Comparison of ENCODE assay signal across 19 cellular contexts in genomic region chr11:47989779-47990178, GRCh38. TPM values are rescaled to one million over a fixed set of nuclear protein-coding genes. Genes with fewer than 3 reads are reported as not detected.
DNase-seq lines count a peak whose midpoint lies in the region; ATAC-seq, FAIRE-seq and TF ChIP-seq lines count a peak whose summit lies in the region.
"Had no signal": no experiment of that assay in that cellular context is flagged by ENCODE, and none has a peak within 500 bp of the region (broad histone marks: within the 10 kb centered on the region; RNA-seq: fewer than 3 reads in every experiment).

No MANE protein-coding gene starts in this region.

- no peak for ATAC-seq in CD8-positive, alpha-beta T cell
- ATAC-seq: sciatic nerve had no signal

- no peak for FAIRE-seq in D721Med (lab: Jason Lieb, UNC)
- FAIRE-seq: islet of Langerhans had no signal

- H3K4ac ChIP-seq in mesendoderm (ENCODE audit: low read depth, low read length), result no peak overlapping the region

- no peaks in the 10 kb centered on the region for H3K9me2 ChIP-seq in OCI-LY1 (ENCODE audit: low read depth, low read length)

- no peak overlapping the region for H2AK5ac ChIP-seq in mesendoderm (ENCODE audit: low read length)

- H3K9me3 ChIP-seq in CD8-positive, alpha-beta T cell (ENCODE audit: low read length), result no peaks in the 10 kb centered on the region
- H3K9me3 ChIP-seq in OCI-LY1 (ENCODE audit: low read length) (no peaks in the 10 kb centered on the region), prostate gland (no peaks in the 10 kb centered on the region)
- H3K9me3 ChIP-seq: heart right ventricle had no signal

- H3K23ac ChIP-seq in mesendoderm (ENCODE audit: low read length), result no peak overlapping the region

- peak overlapping the region; percentile 40; the same call in 1 of the 2 replicates for H3K9ac ChIP-seq in OCI-LY1 (ENCODE audit: low read length)
- no peak overlapping the region for H3K9ac ChIP-seq in mesendoderm (ENCODE audit: low read length)

- H3K27me3 ChIP-seq in CD8-positive, alpha-beta T cell (ENCODE audit: insufficient read depth, low read length), result no peaks in the 10 kb centered on the region
- H3K27me3 ChIP-seq in OCI-LY1 (ENCODE audit: insufficient read depth, low read length), result no peaks in the 10 kb centered on the region
- H3K27me3 ChIP-seq in prostate gland (replicated peaks; ENCODE audit: insufficient read depth), result no peaks in the 10 kb centered on the region
- H3K27me3 ChIP-seq in mesendoderm (ENCODE audit: insufficient read depth, low read length, poor library complexity), result no peaks in the 10 kb centered on the region
- H3K27me3 ChIP-seq: heart right ventricle had no signal

- H3K27ac Mint-ChIP-seq in CD8-positive, alpha-beta T cell, result peak overlapping the region; percentile 66
- peak overlapping the region; percentile 89 for H3K27ac Mint-ChIP-seq in dendritic cell treated with granulocyte-macrophage colony-stimulating factor and Interleukin-4, amounts not matched to agents 40 ng/mL and 50 ng/mL, for 4 days
- H3K27ac Mint-ChIP-seq: activated CD4-positive, alpha-beta memory T cell treated with anti-CD3 and anti-CD28 coated beads, Interleukin-2, amount 10 ng/mL, durations not matched to agents 7 days and 5 days; endodermal cell had no signal

- no peak overlapping the region for H4K5ac ChIP-seq in mesendoderm (ENCODE audit: low read length)

- no peaks in the 10 kb centered on the region for H4K20me1 ChIP-seq in OCI-LY1 (ENCODE audit: insufficient read depth, low read length)

- H3K4me1 ChIP-seq in CD8-positive, alpha-beta T cell (ENCODE audit: insufficient read depth, low read length), result peaks cover 20% of the 10 kb centered on the region
- H3K4me1 ChIP-seq in OCI-LY1 (ENCODE audit: insufficient read depth, low read length, severe bottlenecking) (peaks cover 92% of the 10 kb centered on the region), prostate gland (replicated peaks) (peaks cover 4% of the 10 kb centered on the region), mesendoderm (ENCODE audit: control insufficient read depth, low read depth, low read length) (peaks cover 11% of the 10 kb centered on the region)

- H3K27ac ChIP-seq in CD8-positive, alpha-beta T cell (ENCODE audit: low read depth, low read length), result no peak overlapping the region
- peak overlapping the region; percentile 88 for H3K27ac ChIP-seq in OCI-LY1 (ENCODE audit: low read depth, low read length, poor library complexity, severe bottlenecking)
- H3K27ac ChIP-seq in prostate gland, result peak overlapping the region; percentile 74 to 75
- no peak overlapping the region for H3K27ac ChIP-seq in mesendoderm (ENCODE audit: low read depth, low read length)

- H3K36me3 ChIP-seq in CD8-positive, alpha-beta T cell (ENCODE audit: insufficient read depth, low read length), result no peaks in the 10 kb centered on the region
- H3K36me3 ChIP-seq in OCI-LY1 (ENCODE audit: insufficient read depth, low read length) (peaks cover 25% of the 10 kb centered on the region), prostate gland (no peaks in the 10 kb centered on the region), mesendoderm (ENCODE audit: control insufficient read depth, insufficient read depth, low read length) (no peaks in the 10 kb centered on the region)
- H3K36me3 ChIP-seq: WERI-Rb-1 had no signal

- no peak overlapping the region for H3K4me3 ChIP-seq in CD8-positive, alpha-beta T cell (ENCODE audit: low read depth, low read length)
- peak overlapping the region; percentile 48 for H3K4me3 ChIP-seq in OCI-LY1 (ENCODE audit: low read depth, low read length, poor library complexity, severe bottlenecking)
- no peak overlapping the region for H3K4me3 ChIP-seq in prostate gland
- H3K4me3 ChIP-seq in mesendoderm (ENCODE audit: low read length), result no peak overlapping the region
- H3K4me3 ChIP-seq: heart right ventricle had no signal

- no peak overlapping the region for H2BK120ac ChIP-seq in mesendoderm (ENCODE audit: low read depth, low read length)

- no peak overlapping the region for H3K56ac ChIP-seq in mesendoderm (ENCODE audit: low read length)

- 47% methylated on average over 2 of the region's 2 CpGs for WGBS in prostate gland
- no CpG with 5 or more reads among the region's 2 CpGs for WGBS in mesendoderm (ENCODE audit: extremely low coverage, insufficient coverage, low lambda C conversion rate)

- no peak overlapping the region for H2BK5ac ChIP-seq in mesendoderm (ENCODE audit: low read length)

- peaks cover 55% of the 10 kb centered on the region for H3K4me1 Mint-ChIP-seq in CD8-positive, alpha-beta T cell (ENCODE audit: low read depth)
- peaks cover 72% of the 10 kb centered on the region for H3K4me1 Mint-ChIP-seq in dendritic cell treated with granulocyte-macrophage colony-stimulating factor and Interleukin-4, amounts not matched to agents 40 ng/mL and 50 ng/mL, for 4 days (ENCODE audit: low read depth)

- H3K79me2 ChIP-seq in OCI-LY1 (ENCODE audit: insufficient read depth, low read length) (peaks cover 98% of the 10 kb centered on the region), mesendoderm (ENCODE audit: control insufficient read depth, insufficient read depth, low read length) (peaks cover 10% of the 10 kb centered on the region)

- peak overlapping the region; percentile 56 for H3K4me2 ChIP-seq in OCI-LY1 (ENCODE audit: low read length)
- H3K4me2 ChIP-seq in mesendoderm (ENCODE audit: low read length), result no peak overlapping the region

- peaks cover 2% of the 10 kb centered on the region for H3K79me1 ChIP-seq in mesendoderm (ENCODE audit: low read length)

- no peaks in the 10 kb centered on the region for H3K9me3 Mint-ChIP-seq in CD8-positive, alpha-beta T cell
- no peaks in the 10 kb centered on the region for H3K9me3 Mint-ChIP-seq in dendritic cell treated with granulocyte-macrophage colony-stimulating factor and Interleukin-4, amounts not matched to agents 40 ng/mL and 50 ng/mL, for 4 days
- H3K9me3 Mint-ChIP-seq: activated CD4-positive, alpha-beta memory T cell treated with anti-CD3 and anti-CD28 coated beads, Interleukin-2, amount 10 ng/mL, durations not matched to agents 7 days and 5 days; endodermal cell had no signal

- intact Hi-C loops in CD8-positive, alpha-beta T cell (cut with DNase I, micrococcal nuclease), result no loop called here
- intact Hi-C loops in dendritic cell treated with granulocyte-macrophage colony-stimulating factor and Interleukin-4, amounts not matched to agents 40 ng/mL and 50 ng/mL, for 4 days (cut with micrococcal nuclease), result no loop called here
- intact Hi-C loops in prostate gland (cut with DNase I), result no loop called here

- no peaks in the 10 kb centered on the region for H3K27me3 Mint-ChIP-seq in CD8-positive, alpha-beta T cell (ENCODE audit: low read depth)
- no peaks in the 10 kb centered on the region for H3K27me3 Mint-ChIP-seq in dendritic cell treated with granulocyte-macrophage colony-stimulating factor and Interleukin-4, amounts not matched to agents 40 ng/mL and 50 ng/mL, for 4 days
- H3K27me3 Mint-ChIP-seq: activated CD4-positive, alpha-beta memory T cell treated with anti-CD3 and anti-CD28 coated beads, Interleukin-2, amount 10 ng/mL, durations not matched to agents 7 days and 5 days had no signal

- CTCF ChIA-PET in CD8-positive, alpha-beta T cell (lab: Charles Lee), result interaction anchor here (0.7 to 1.7 kb wide), 2 partner anchors 9 to 55 kb away, joined by 3 to 5 read pairs; no protein-coding TSS in a partner anchor

- POLR2A ChIA-PET in CD8-positive, alpha-beta T cell (lab: Charles Lee), result interaction anchor here (1.1 kb wide), 2 partner anchors 12 to 16 kb away, joined by 3 read pairs; no protein-coding TSS in a partner anchor

- no peak overlapping the region for H3K18ac ChIP-seq in mesendoderm (ENCODE audit: low read length)

- TF ChIP-seq CTCF in CD8-positive, alpha-beta T cell (IDR thresholded peaks at IDR 0.05), result no peak
- TF ChIP-seq CTCF in OCI-LY1 (IDR thresholded peaks at IDR 0.05; ENCODE audit: low read length) (no peak), prostate gland (IDR thresholded peaks at IDR 0.05) (no peak), D721Med (IDR thresholded peaks at IDR 0.05; ENCODE audit: insufficient read depth, missing control alignments) (no peak)

- H3F3A ChIP-seq in OCI-LY1 (ENCODE audit: insufficient read depth, low read length), result no peaks in the 10 kb centered on the region

- TF ChIP-seq POLR2A in prostate gland (IDR thresholded peaks at IDR 0.05), result no peak

- H2AFZ ChIP-seq in OCI-LY1 (ENCODE audit: low read length), result no peak overlapping the region

- H2BK15ac ChIP-seq in mesendoderm (replicated peaks; ENCODE audit: low read depth), result no peak overlapping the region

- no peak overlapping the region for H4K8ac ChIP-seq in mesendoderm (ENCODE audit: low read depth, low read length)

- H3K4me3 Mint-ChIP-seq in CD8-positive, alpha-beta T cell, result no peak overlapping the region
- H3K4me3 Mint-ChIP-seq in dendritic cell treated with granulocyte-macrophage colony-stimulating factor and Interleukin-4, amounts not matched to agents 40 ng/mL and 50 ng/mL, for 4 days, result no peak overlapping the region
- H3K4me3 Mint-ChIP-seq: activated CD4-positive, alpha-beta memory T cell treated with anti-CD3 and anti-CD28 coated beads, Interleukin-2, amount 10 ng/mL, durations not matched to agents 7 days and 5 days; endodermal cell had no signal

- no peak for DNase-seq in CD8-positive, alpha-beta T cell
- DNase-seq in prostate gland (ENCODE audit: low spot score) (no peak), D721Med (ENCODE audit: insufficient read length, low spot score) (no peak), NCI-H146 treated with DMSO at 0.1 percent for 48 hours (lab: John Stamatoyannopoulos, UW; ENCODE audit: unreplicated experiment) (no peak), mesendoderm (no peak)
- DNase-seq: activated CD4-positive, alpha-beta memory T cell treated with anti-CD3 and anti-CD28 coated beads, Interleukin-2, amount 10 ng/mL, durations not matched to agents 7 days and 5 days; activated T-cell treated with anti-CD3 and anti-CD28 coated beads, Interleukin-2, amount 50 U/mL, for 48 hours; AML-193; central memory CD4-positive, alpha-beta T cell; DMS 273 treated with DMSO at 0.1 percent for 48 hours; endodermal cell; heart right ventricle; NCI-H1436; occipital lobe; WERI-Rb-1 had no signal

- H3K36me3 Mint-ChIP-seq in CD8-positive, alpha-beta T cell, result no peaks in the 10 kb centered on the region
- peaks cover 40% of the 10 kb centered on the region for H3K36me3 Mint-ChIP-seq in dendritic cell treated with granulocyte-macrophage colony-stimulating factor and Interleukin-4, amounts not matched to agents 40 ng/mL and 50 ng/mL, for 4 days (ENCODE audit: low read depth)

RNA-seq across cellular contexts. Expression of gene PTPRJ, which starts 9.4 kb away (rescaled TPM):
- total RNA-seq in CD8-positive, alpha-beta T cell, result 10 to 100 TPM; 26.9 to 31.4 TPM
- 10 to 100 TPM; 24.9 to 48.0 TPM for total RNA-seq in prostate gland
- polyA plus RNA-seq in mesendoderm (2013, experiment 1 of 2), result 8.7 TPM
- polyA plus RNA-seq in mesendoderm (2013, experiment 2 of 2), result 8.4 TPM

Comparison
In these comparisons a context has a peak if more than half of its experiments do, and no peak if none do; other contexts are left out.
1. H3K27ac ChIP-seq: peak in OCI-LY1 (single experiment) and prostate gland (2 of 2); none in CD8-positive, alpha-beta T cell (single experiment) and mesendoderm (single experiment).